ENCODE assay signal across 35 cellular contexts in genomic region chr21:41720250-41720649, GRCh38. TPM values are rescaled to one million over a fixed set of nuclear protein-coding genes. Genes with fewer than 3 reads are reported as not detected.
"Had no signal": no experiment of that assay in that cellular context is flagged by ENCODE, and none has a peak within 500 bp of the region (broad histone marks: within the 10 kb centered on the region; RNA-seq: fewer than 3 reads in every experiment).

No MANE protein-coding gene starts in this region.

- H3K4me1 ChIP-seq: adrenal gland, colonic mucosa, gastroesophageal sphincter had no signal

- FAIRE-seq: endometrium, endothelial cell of umbilical vein had no signal

- H3K27me3 ChIP-seq: body of pancreas, colonic mucosa had no signal

- ATAC-seq: activated naive CD8-positive, alpha-beta T cell treated with anti-CD3 and anti-CD28 coated beads, Interleukin-2, amount 50 U/mL, for 24 hours; activated T-cell treated with anti-CD3 and anti-CD28 coated beads, Interleukin-2, amount 50 U/mL, for 72 hours; body of pancreas; gastroesophageal sphincter; heart right ventricle; WTC11 had no signal

- H3K4me1 Mint-ChIP-seq: activated CD4-positive, alpha-beta memory T cell treated with anti-CD3 and anti-CD28 coated beads, Interleukin-2, amount 10 ng/mL, durations not matched to agents 7 days and 5 days; activated CD4-positive, alpha-beta T cell treated with anti-CD3 and anti-CD28 coated beads, Interleukin-2, amount 10 ng/mL, durations not matched to agents 7 days and 5 days; activated naive CD4-positive, alpha-beta T cell treated with anti-CD3 and anti-CD28 coated beads, Interleukin-2, amount 50 U/mL, for 24 hours; activated naive CD8-positive, alpha-beta T cell treated with anti-CD3 and anti-CD28 coated beads, Interleukin-2, amount 50 U/mL, for 24 hours had no signal

- H3K9me3 Mint-ChIP-seq: activated CD4-positive, alpha-beta memory T cell treated with anti-CD3 and anti-CD28 coated beads, Interleukin-2, amount 10 ng/mL, durations not matched to agents 7 days and 5 days; activated CD4-positive, alpha-beta T cell treated with anti-CD3 and anti-CD28 coated beads, Interleukin-2, amount 10 ng/mL, durations not matched to agents 7 days and 5 days; activated naive CD4-positive, alpha-beta T cell treated with anti-CD3 and anti-CD28 coated beads, Interleukin-2, amount 50 U/mL, for 24 hours; activated naive CD8-positive, alpha-beta T cell treated with anti-CD3 and anti-CD28 coated beads for 36 hours; activated naive CD8-positive, alpha-beta T cell treated with anti-CD3 and anti-CD28 coated beads, Interleukin-2, amount 50 U/mL, for 24 hours; activated T-cell treated with anti-CD3 and anti-CD28 coated beads, Interleukin-2, amount 50 U/mL, for 24 hours; activated T-cell treated with anti-CD3 and anti-CD28 coated beads, Interleukin-2, amount 50 U/mL, for 72 hours had no signal

- H3K27ac Mint-ChIP-seq: activated CD4-positive, alpha-beta memory T cell treated with anti-CD3 and anti-CD28 coated beads, Interleukin-2, amount 10 ng/mL, durations not matched to agents 7 days and 5 days; activated CD4-positive, alpha-beta T cell treated with anti-CD3 and anti-CD28 coated beads, Interleukin-2, amount 10 ng/mL, durations not matched to agents 7 days and 5 days; activated naive CD4-positive, alpha-beta T cell treated with anti-CD3 and anti-CD28 coated beads, Interleukin-2, amount 50 U/mL, for 24 hours; activated naive CD8-positive, alpha-beta T cell treated with anti-CD3 and anti-CD28 coated beads for 36 hours; activated naive CD8-positive, alpha-beta T cell treated with anti-CD3 and anti-CD28 coated beads, Interleukin-2, amount 50 U/mL, for 24 hours; activated T-cell treated with anti-CD3 and anti-CD28 coated beads, Interleukin-2, amount 50 U/mL, for 24 hours; activated T-cell treated with anti-CD3 and anti-CD28 coated beads, Interleukin-2, amount 50 U/mL, for 72 hours; WTC11 had no signal

- H3K9me3 ChIP-seq: adrenal gland, body of pancreas, colonic mucosa, esophagus squamous epithelium, gastroesophageal sphincter had no signal

- H3K36me3 ChIP-seq: adrenal gland, cardiac muscle cell, colonic mucosa, esophagus squamous epithelium, gastroesophageal sphincter, heart right ventricle had no signal

- H3K4me3 ChIP-seq: adrenal gland, body of pancreas, cardiac muscle cell, colonic mucosa, esophagus squamous epithelium, gastroesophageal sphincter, heart right ventricle had no signal

- H3K27ac ChIP-seq: adrenal gland, body of pancreas, cardiac muscle cell, colonic mucosa, epithelial cell of prostate, gastroesophageal sphincter, heart right ventricle, VCaP had no signal

- H3K4me3 Mint-ChIP-seq: activated CD4-positive, alpha-beta memory T cell treated with anti-CD3 and anti-CD28 coated beads, Interleukin-2, amount 10 ng/mL, durations not matched to agents 7 days and 5 days; activated CD4-positive, alpha-beta T cell treated with anti-CD3 and anti-CD28 coated beads, Interleukin-2, amount 10 ng/mL, durations not matched to agents 7 days and 5 days; activated naive CD4-positive, alpha-beta T cell treated with anti-CD3 and anti-CD28 coated beads, Interleukin-2, amount 50 U/mL, for 24 hours; activated naive CD8-positive, alpha-beta T cell treated with anti-CD3 and anti-CD28 coated beads for 36 hours; activated naive CD8-positive, alpha-beta T cell treated with anti-CD3 and anti-CD28 coated beads, Interleukin-2, amount 50 U/mL, for 24 hours; activated T-cell treated with anti-CD3 and anti-CD28 coated beads, Interleukin-2, amount 50 U/mL, for 24 hours; activated T-cell treated with anti-CD3 and anti-CD28 coated beads, Interleukin-2, amount 50 U/mL, for 72 hours; WTC11 had no signal

- DNase-seq: activated CD4-positive, alpha-beta memory T cell treated with anti-CD3 and anti-CD28 coated beads, Interleukin-2, amount 10 ng/mL, durations not matched to agents 7 days and 5 days; activated CD4-positive, alpha-beta T cell treated with anti-CD3 and anti-CD28 coated beads for 1 hour; activated CD4-positive, alpha-beta T cell treated with anti-CD3 and anti-CD28 coated beads for 4 hours; activated CD4-positive, alpha-beta T cell treated with anti-CD3 and anti-CD28 coated beads, Interleukin-2, amount 10 ng/mL, durations not matched to agents 7 days and 5 days; activated CD4-positive, alpha-beta T cell treated with anti-CD3 and anti-CD28 coated beads, Interleukin-2, amount 50 U/mL, for 4 hours; activated CD8-positive, alpha-beta memory T cell treated with anti-CD3 and anti-CD28 coated beads, Interleukin-2, amount 50 U/mL, for 48 hours; activated effector memory CD4-positive, alpha-beta T cell treated with Interleukin-2 at 50 U/mL for 16 hours; activated gamma-delta T cell treated with Interleukin-2 at 50 U/mL for 16 hours; activated naive CD4-positive, alpha-beta T cell treated with Interleukin-2 at 50 U/mL for 16 hours; activated naive CD8-positive, alpha-beta T cell treated with anti-CD3 and anti-CD28 coated beads for 36 hours; activated naive CD8-positive, alpha-beta T cell treated with anti-CD3 and anti-CD28 coated beads, Interleukin-2, amount 50 U/mL, for 24 hours; activated T-cell treated with anti-CD3 and anti-CD28 coated beads for 4 hours; activated T-cell treated with anti-CD3 and anti-CD28 coated beads, Interleukin-2, amount 50 U/mL, for 24 hours; activated T-cell treated with anti-CD3 and anti-CD28 coated beads, Interleukin-2, amount 50 U/mL, for 72 hours; adrenal gland; amygdala; body of pancreas; central memory CD4-positive, alpha-beta T cell; cerebellar nuclear complex; colonic mucosa; effector CD8-positive, alpha-beta T cell; esophagus squamous epithelium; foreskin melanocyte; heart right ventricle; T-helper 2 cell had no signal

- H3K36me3 Mint-ChIP-seq: activated naive CD4-positive, alpha-beta T cell treated with anti-CD3 and anti-CD28 coated beads, Interleukin-2, amount 50 U/mL, for 24 hours; activated naive CD8-positive, alpha-beta T cell treated with anti-CD3 and anti-CD28 coated beads for 36 hours; WTC11 had no signal

RNA-seq across cellular contexts. Expression of gene RIPK4, which starts 46.6 kb away (rescaled TPM):
- total RNA-seq: activated CD4-positive, alpha-beta memory T cell treated with anti-CD3 and anti-CD28 coated beads, Interleukin-2, amount 10 ng/mL, durations not matched to agents 7 days and 5 days; endothelial cell of umbilical vein; fibroblast of villous mesenchyme; T-helper 1 cell treated with Interleukin-12 subunit alpha and Interleukin-12 subunit beta and Interleukin-4 antibody, amounts not matched to agents 30 ng/mL and 1 ng/mL, for 36 hours had no signal
- polyA plus RNA-seq: endothelial cell of umbilical vein had no signal
